In genomic region chr11:59550842-59551650, GRCh38 we compare ENCODE assay signal across 8 cellular contexts.
DNase-seq lines count a peak whose midpoint lies in the region; TF ChIP-seq lines count a peak whose summit lies in the region.

No MANE protein-coding gene starts in this region.

- H2AFZ ChIP-seq in parathyroid adenoma: peak overlapping the region; percentile 52

- peaks cover 3% of the 10 kb centered on the region for H3K36me3 Mint-ChIP-seq in activated naive CD4-positive, alpha-beta T cell treated with anti-CD3 and anti-CD28 coated beads, Interleukin-2, amount 50 U/mL, for 24 hours

- peak overlapping the region; percentile 93 for H3K4me3 Mint-ChIP-seq in activated naive CD4-positive, alpha-beta T cell treated with anti-CD3 and anti-CD28 coated beads, Interleukin-2, amount 50 U/mL, for 24 hours

- peak overlapping the region; percentile 99 for H3K27ac Mint-ChIP-seq in activated naive CD4-positive, alpha-beta T cell treated with anti-CD3 and anti-CD28 coated beads, Interleukin-2, amount 50 U/mL, for 24 hours

- H3K79me2 ChIP-seq in parathyroid adenoma: no peaks in the 10 kb centered on the region

- H3K4me3 ChIP-seq in SK-N-MC (peak overlapping the region; percentile 84), parathyroid adenoma (ENCODE audit: low read depth, low read length) (peak overlapping the region; percentile 52), tibial artery (peak overlapping the region; percentile 57 to 71)

- H3K9me3 Mint-ChIP-seq in activated naive CD4-positive, alpha-beta T cell treated with anti-CD3 and anti-CD28 coated beads, Interleukin-2, amount 50 U/mL, for 24 hours: no peaks in the 10 kb centered on the region

- H3K27ac ChIP-seq in SK-N-MC (peak overlapping the region; percentile 97), parathyroid adenoma (peak overlapping the region; percentile 79), tibial artery (peak overlapping the region; percentile 79 to 84)

- intact Hi-C loops in head of caudate nucleus (cut with DNase I): loop anchor here (5.0 kb wide), 1 partner anchor 66 kb away; the partner anchor contains the start of gene OSBP
- intact Hi-C loops in tibial artery (cut with DNase I; ENCODE audit: low total_unique reads): loop anchor here (5.0 kb wide), 1 partner anchor 66 kb away; the partner anchor contains the start of gene OSBP

- H3K36me3 ChIP-seq in SK-N-MC (ENCODE audit: insufficient read depth, low read length): no peaks in the 10 kb centered on the region
- H3K36me3 ChIP-seq in parathyroid adenoma (ENCODE audit: control insufficient read depth, insufficient read depth, low read length): no peaks in the 10 kb centered on the region
- no peaks in the 10 kb centered on the region for H3K36me3 ChIP-seq in tibial artery

- DNase-seq in DMS53 treated with DMSO at 0.1 percent for 48 hours (lab: John Stamatoyannopoulos, UW; ENCODE audit: unreplicated experiment) (peak; percentile 77), HCEC 1CT (peak; percentile 84), MV-4-11 (lab: John Stamatoyannopoulos, UW) (peak; percentile 91), SK-N-MC (ENCODE audit: low read depth, low spot score) (peak; percentile 95), head of caudate nucleus (peak in 41 of 42 donors; percentile 48 to 88 (median 72)), tibial artery (peak; percentile 83 to 87)

- peaks cover 38% of the 10 kb centered on the region for H3K4me1 Mint-ChIP-seq in activated naive CD4-positive, alpha-beta T cell treated with anti-CD3 and anti-CD28 coated beads, Interleukin-2, amount 50 U/mL, for 24 hours

- H3K27me3 ChIP-seq in parathyroid adenoma (ENCODE audit: control insufficient read depth, insufficient read depth, low read length): no peaks in the 10 kb centered on the region
- H3K27me3 ChIP-seq in tibial artery: no peaks in the 10 kb centered on the region

- TF ChIP-seq CTCF in parathyroid adenoma (IDR thresholded peaks at IDR 0.05) (no peak), tibial artery (IDR thresholded peaks at IDR 0.05) (no peak)

- H3K4me1 ChIP-seq in parathyroid adenoma (no peaks in the 10 kb centered on the region), tibial artery (peaks cover 0 to 14% (median 3%) of the 10 kb centered on the region in 4 donors)

- peak overlapping the region; percentile 61 for H3K4me2 ChIP-seq in parathyroid adenoma (ENCODE audit: low read length)

- no peaks in the 10 kb centered on the region for H3K9me3 ChIP-seq in SK-N-MC (ENCODE audit: low read depth, low read length)
- H3K9me3 ChIP-seq in parathyroid adenoma (ENCODE audit: control insufficient read depth, low read length): no peaks in the 10 kb centered on the region
- H3K9me3 ChIP-seq in tibial artery: no peaks in the 10 kb centered on the region

- H3K9ac ChIP-seq in SK-N-MC (ENCODE audit: insufficient read length) (peak overlapping the region; percentile 88), parathyroid adenoma (no peak overlapping the region)

- H3K27me3 Mint-ChIP-seq in activated naive CD4-positive, alpha-beta T cell treated with anti-CD3 and anti-CD28 coated beads, Interleukin-2, amount 50 U/mL, for 24 hours: peaks cover 3% of the 10 kb centered on the region

Comparison
In these comparisons a context has a peak if more than half of its experiments do, and no peak if none do; other contexts are left out.
1. Peak in every context shown above with its lines: DNase-seq, H3K4me3 ChIP-seq and H3K27ac ChIP-seq.